In the genomic region with DNA sequence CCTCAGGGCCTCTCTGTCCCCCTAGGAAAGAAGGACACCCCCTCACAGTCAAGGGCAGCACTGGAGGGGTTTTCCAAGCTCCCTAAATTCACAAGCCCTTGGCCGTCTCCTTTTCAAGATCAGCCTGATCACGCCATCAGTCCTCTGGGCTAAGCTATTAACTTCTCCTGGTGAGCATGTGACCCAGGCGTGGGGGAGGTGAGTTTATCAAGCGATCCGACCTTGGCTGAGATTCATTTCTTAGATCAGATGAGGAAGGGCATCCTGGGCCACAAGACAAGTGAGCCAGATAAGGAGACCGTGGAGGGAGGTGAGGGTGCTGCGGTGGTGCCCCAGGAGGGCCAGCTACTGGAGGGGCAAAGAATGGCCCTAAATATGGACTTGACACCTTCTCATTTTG, we compare ENCODE assay signal across 23 cellular contexts. TPM values are rescaled to one million over a fixed set of nuclear protein-coding genes. Genes with fewer than 3 reads are reported as not detected.
DNase-seq lines count a peak whose midpoint lies in the region; ATAC-seq, FAIRE-seq and TF ChIP-seq lines count a peak whose summit lies in the region.
"Had no signal": no experiment of that assay in that cellular context is flagged by ENCODE, and none has a peak within 500 bp of the region (broad histone marks: within the 10 kb centered on the region; RNA-seq: fewer than 3 reads in every experiment).

No MANE protein-coding gene starts in this region.

- no peak overlapping the region for H3K4me3 ChIP-seq in spleen
- H3K4me3 ChIP-seq: BLaER1 treated with 17β-estradiol and CSF1 and Interleukin-3, amounts not matched to agents 10 nM and 100 nM; GM12878; GM23338; HAP-1 had no signal

- ATAC-seq in left ventricle myocardium superior (no peak), Right ventricle myocardium inferior (no peak)
- ATAC-seq: GM12878, GM23338 had no signal

- intact Hi-C loops in left ventricle myocardium superior (cut with micrococcal nuclease) (no loop called here), Right ventricle myocardium inferior (cut with DNase I) (no loop called here), spleen (cut with DNase I; ENCODE audit: low total_unique reads) (no loop called here)

- no peak for FAIRE-seq in GM19239 (lab: Jason Lieb, UNC)
- FAIRE-seq: A204.1, GM12878 had no signal

- no peak overlapping the region for H3K27ac ChIP-seq in spleen
- H3K27ac ChIP-seq: 22Rv1; BLaER1 treated with 17β-estradiol and CSF1 and Interleukin-3, amounts not matched to agents 10 nM and 100 nM had no signal

- H3K4me1 Mint-ChIP-seq in chondrocyte (ENCODE audit: low read depth) = no peaks in the 10 kb centered on the region

- no peaks in the 10 kb centered on the region for H3K4me1 ChIP-seq in spleen
- H3K4me1 ChIP-seq: BE2C, Caco-2, HAP-1 had no signal

- WGBS in spleen, 5 donors = 47 to 64% (median 54%) methylated on average over 7 of the region's 7 CpGs

- TF ChIP-seq CTCF in chondrocyte (IDR thresholded peaks at IDR 0.05) = no peak
- TF ChIP-seq CTCF in spleen (IDR thresholded peaks at IDR 0.05 in 8 of 11, conservative IDR thresholded peaks at IDR 0.05 in 3 of 11) = no peak

- no peaks in the 10 kb centered on the region for H3K36me3 ChIP-seq in spleen
- H3K36me3 ChIP-seq: BE2C; BLaER1 treated with 17β-estradiol and CSF1 and Interleukin-3, amounts not matched to agents 10 nM and 100 nM; HAP-1 had no signal

- DNase-seq in left ventricle myocardium superior (peak; percentile 2), Right ventricle myocardium inferior (ENCODE audit: missing footprints) (no peak), chondrocyte (ENCODE audit: low spot score) (peak; percentile 30), left kidney (ENCODE audit: low read depth, low spot score) (peak; percentile 76), spleen (peak; percentile 36), COR-L47 (lab: John Stamatoyannopoulos, UW) (no peak), GM19239 (ENCODE audit: insufficient read length, low spot score) (no peak), AG08395 (ENCODE audit: low spot score) (no peak)
- DNase-seq: AML-193; BE2C; Caco-2; CD4-positive, alpha-beta memory T cell; DMS79; EL; GDM1; HFFc6 had no signal

- H3K9me3 Mint-ChIP-seq in chondrocyte (ENCODE audit: low read depth) = no peaks in the 10 kb centered on the region
- H3K9me3 Mint-ChIP-seq: HFFc6 had no signal

- no peaks in the 10 kb centered on the region for H3K36me3 Mint-ChIP-seq in chondrocyte (ENCODE audit: low read depth)
- H3K36me3 Mint-ChIP-seq: CD4-positive, alpha-beta memory T cell had no signal

- H3K9me3 ChIP-seq in spleen = no peaks in the 10 kb centered on the region
- H3K9me3 ChIP-seq: BE2C, Caco-2, HAP-1 had no signal

- TF ChIP-seq POLR2A in spleen (IDR thresholded peaks at IDR 0.05) = no peak

- no peak overlapping the region for H3K27ac Mint-ChIP-seq in chondrocyte (ENCODE audit: unreplicated experiment)
- H3K27ac Mint-ChIP-seq: CD4-positive, alpha-beta memory T cell; GM23338; HFFc6 had no signal

- no peak overlapping the region for H3K4me3 Mint-ChIP-seq in chondrocyte (ENCODE audit: unreplicated experiment)
- H3K4me3 Mint-ChIP-seq: CD4-positive, alpha-beta memory T cell; GM23338; HFFc6 had no signal

- peaks cover 74% of the 10 kb centered on the region for H3K27me3 Mint-ChIP-seq in chondrocyte (ENCODE audit: low read depth)

- H3K27me3 ChIP-seq in spleen (replicated peaks in 1 of 7) = peaks cover 0 to 86% (median 37%) of the 10 kb centered on the region in 7 donors

RNA-seq across cellular contexts. Expression of gene EN2, which starts 19.2 kb away (rescaled TPM):
- not detected for total RNA-seq in left ventricle myocardium superior
- 0.11 TPM for total RNA-seq in Right ventricle myocardium inferior
- 0.15 to 0.99 TPM (median 0.15 TPM) in 3 replicates for total RNA-seq in chondrocyte
- not detected for total RNA-seq in spleen
- under 1 TPM in 2 of 3 donors, not detected in 1; 0.03 to 0.04 TPM for polyA plus RNA-seq in spleen
- total RNA-seq: CD4-positive, alpha-beta memory T cell; GM12878; GM23338; HFFc6 had no signal
- polyA plus RNA-seq: AG04450; CD4-positive, alpha-beta memory T cell; GM12878; GM23338 had no signal

Comparison
In these comparisons a context has a peak if more than half of its experiments do, and no peak if none do; other contexts are left out.
1. DNase-seq: peak in left ventricle myocardium superior (single experiment), chondrocyte (single experiment), left kidney (single experiment) and spleen (single experiment); none in Right ventricle myocardium inferior (single experiment), COR-L47 (single experiment), GM19239 (single experiment) and AG08395 (single experiment).